10 cellular contexts compared by ENCODE assay signal in the genomic region with DNA sequence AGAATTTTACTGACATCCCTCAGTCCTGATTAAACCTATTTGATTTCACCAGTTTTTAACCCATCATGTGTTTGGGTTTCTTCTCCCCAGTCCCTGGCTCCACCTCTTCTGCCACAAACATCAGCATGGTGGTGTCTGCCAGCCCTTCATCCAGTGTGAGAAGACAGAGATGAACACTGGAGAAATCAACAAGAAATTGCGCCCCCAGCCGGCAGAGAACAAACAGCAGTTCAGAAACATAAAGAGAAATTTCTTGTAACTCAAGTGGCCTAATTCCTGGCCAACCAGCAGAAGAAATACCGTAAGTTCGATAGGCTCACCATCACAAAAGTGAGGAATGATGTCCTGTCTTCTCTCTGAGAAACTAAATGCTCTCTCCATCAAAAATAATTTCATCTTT. TPM values are rescaled to one million over a fixed set of nuclear protein-coding genes. Genes with fewer than 3 reads are reported as not detected.
DNase-seq lines count a peak whose midpoint lies in the region; ATAC-seq and TF ChIP-seq lines count a peak whose summit lies in the region.
"Had no signal": no experiment of that assay in that cellular context is flagged by ENCODE, and none has a peak within 500 bp of the region (broad histone marks: within the 10 kb centered on the region; RNA-seq: fewer than 3 reads in every experiment).

No MANE protein-coding gene starts in this region.

- peak; percentile 45 for DNase-seq in stimulated activated naive CD8-positive, alpha-beta T cell treated with anti-CD3 and anti-CD28 coated beads, Interleukin-15, Interleukin-2, amounts not matched to agents 100 U/mL and 50 U/mL, for 24 hours
- DNase-seq in stimulated activated naive CD8-positive, alpha-beta T cell treated with anti-CD3 and anti-CD28 coated beads, Interleukin-15, amount 100 ng/mL, for 72 hours: no peak
- DNase-seq in OCI-LY7 (ENCODE audit: low spot score): no peak
- DNase-seq in epithelial cell of proximal tubule (ENCODE audit: low read depth): no peak
- no peak for DNase-seq in upper lobe of right lung
- no peak for DNase-seq in natural killer cell
- no peak for DNase-seq in cardiac septum (ENCODE audit: low spot score)
- DNase-seq in Right ventricle myocardium superior: no peak
- DNase-seq: spleen had no signal

- H3K9me3 Mint-ChIP-seq in stimulated activated naive CD8-positive, alpha-beta T cell treated with anti-CD3 and anti-CD28 coated beads, Interleukin-15, amount 100 ng/mL, for 72 hours: no peaks in the 10 kb centered on the region
- no peaks in the 10 kb centered on the region for H3K9me3 Mint-ChIP-seq in natural killer cell

- no peak overlapping the region for H3K4me2 ChIP-seq in OCI-LY7 (ENCODE audit: low read length)

- no peak overlapping the region for H3K4me3 Mint-ChIP-seq in stimulated activated naive CD8-positive, alpha-beta T cell treated with anti-CD3 and anti-CD28 coated beads, Interleukin-15, amount 100 ng/mL, for 72 hours
- no peak overlapping the region for H3K4me3 Mint-ChIP-seq in natural killer cell

- CTCF ChIA-PET in OCI-LY7 (lab: Charles Lee; ENCODE audit: unreplicated experiment): no interaction called here

- H3K4me1 Mint-ChIP-seq in stimulated activated naive CD8-positive, alpha-beta T cell treated with anti-CD3 and anti-CD28 coated beads, Interleukin-15, amount 100 ng/mL, for 72 hours: no peaks in the 10 kb centered on the region
- peaks cover 0 to 4% of the 10 kb centered on the region in 2 donors for H3K4me1 Mint-ChIP-seq in natural killer cell

- H3K36me3 ChIP-seq in OCI-LY7 (ENCODE audit: insufficient read depth, low read length): no peaks in the 10 kb centered on the region
- no peaks in the 10 kb centered on the region for H3K36me3 ChIP-seq in upper lobe of right lung
- H3K36me3 ChIP-seq: spleen, suprapubic skin had no signal

- H3K4me3 ChIP-seq in OCI-LY7 (ENCODE audit: low read depth, low read length, poor library complexity, severe bottlenecking) (no peak overlapping the region), epithelial cell of proximal tubule (ENCODE audit: low read depth, low read length) (no peak overlapping the region), upper lobe of right lung (no peak overlapping the region)
- H3K4me3 ChIP-seq: spleen, suprapubic skin had no signal

- H3K27ac ChIP-seq in OCI-LY7 (ENCODE audit: low read depth, low read length, poor library complexity, severe bottlenecking): no peak overlapping the region
- H3K27ac ChIP-seq in upper lobe of right lung: no peak overlapping the region
- H3K27ac ChIP-seq: spleen, suprapubic skin had no signal

- no peak overlapping the region for H3K27ac Mint-ChIP-seq in stimulated activated naive CD8-positive, alpha-beta T cell treated with anti-CD3 and anti-CD28 coated beads, Interleukin-15, amount 100 ng/mL, for 72 hours
- H3K27ac Mint-ChIP-seq in natural killer cell: no peak overlapping the region

- BruUV-seq in OCI-LY7 (replicated peaks; lab: Mats Ljungman, UMichigan): no TSS peak

- H4K20me1 ChIP-seq in OCI-LY7 (ENCODE audit: insufficient read depth, low read length): no peaks in the 10 kb centered on the region

- H3K4me1 ChIP-seq in OCI-LY7 (ENCODE audit: insufficient read depth, low read length, poor library complexity, severe bottlenecking): no peaks in the 10 kb centered on the region
- H3K4me1 ChIP-seq in upper lobe of right lung: no peaks in the 10 kb centered on the region
- H3K4me1 ChIP-seq: spleen had no signal

- no peaks in the 10 kb centered on the region for H3K27me3 ChIP-seq in upper lobe of right lung
- H3K27me3 ChIP-seq: suprapubic skin had no signal

- POLR2A ChIA-PET in OCI-LY7 (lab: Charles Lee): no interaction called here

- H3K79me2 ChIP-seq in OCI-LY7 (ENCODE audit: insufficient read depth, low read depth, low read length): no peaks in the 10 kb centered on the region

- intact Hi-C loops in OCI-LY7 (cut with micrococcal nuclease; ENCODE audit: unreplicated experiment) (no loop called here), upper lobe of right lung (cut with DNase I) (no loop called here), natural killer cell (cut with micrococcal nuclease) (no loop called here), cardiac septum (cut with DNase I) (no loop called here), Right ventricle myocardium superior (cut with DNase I) (no loop called here)

- no peaks in the 10 kb centered on the region for H3K9me2 ChIP-seq in OCI-LY7 (ENCODE audit: insufficient read depth, low read length)

- H3K9me3 ChIP-seq in OCI-LY7 (ENCODE audit: low read length) (no peaks in the 10 kb centered on the region), upper lobe of right lung (no peaks in the 10 kb centered on the region)
- H3K9me3 ChIP-seq: spleen, suprapubic skin had no signal

- ATAC-seq in stimulated activated naive CD8-positive, alpha-beta T cell treated with anti-CD3 and anti-CD28 coated beads, Interleukin-15, Interleukin-2, amounts not matched to agents 100 U/mL and 50 U/mL, for 24 hours: no peak
- ATAC-seq in stimulated activated naive CD8-positive, alpha-beta T cell treated with anti-CD3 and anti-CD28 coated beads, Interleukin-15, amount 100 ng/mL, for 72 hours: no peak
- ATAC-seq in upper lobe of right lung (no peak), natural killer cell (no peak), Right ventricle myocardium superior (ENCODE audit: poor library complexity) (no peak)

- H3K36me3 Mint-ChIP-seq in natural killer cell: no peaks in the 10 kb centered on the region

- no peak overlapping the region for H2AFZ ChIP-seq in OCI-LY7 (ENCODE audit: low read length)

- TF ChIP-seq CTCF in OCI-LY7 (conservative IDR thresholded peaks at IDR 0.05; ENCODE audit: low read length): peak; percentile 67
- TF ChIP-seq CTCF in epithelial cell of proximal tubule (conservative IDR thresholded peaks at IDR 0.05; ENCODE audit: low read depth, low read length): peak; percentile 60
- TF ChIP-seq CTCF in upper lobe of right lung (IDR thresholded peaks at IDR 0.05): peak; percentile 20
- TF ChIP-seq CTCF in natural killer cell (IDR thresholded peaks at IDR 0.05): no peak

- H3K27me3 Mint-ChIP-seq in stimulated activated naive CD8-positive, alpha-beta T cell treated with anti-CD3 and anti-CD28 coated beads, Interleukin-15, amount 100 ng/mL, for 72 hours: peaks cover 23% of the 10 kb centered on the region
- H3K27me3 Mint-ChIP-seq in natural killer cell (ENCODE audit: low read depth in 2 of 2): peaks cover 7 to 13% of the 10 kb centered on the region in 2 donors

RNA-seq across cellular contexts. Expression of a gene that starts 18.3 kb away (rescaled TPM):
- not detected in 2 replicates for total RNA-seq in OCI-LY7 (2014; rRNA removed; shearing (Covaris generic))
- 24.3 and 27.1 TPM in 2 replicates for total RNA-seq in OCI-LY7 (2022)
- 575 and 947 TPM in 2 replicates for total RNA-seq in epithelial cell of proximal tubule
- 522 TPM for total RNA-seq in upper lobe of right lung
- 100 to 1,000 TPM in 1 of 3 donors, 10 to 100 TPM in 2; 70.5 to 114 (median 88.9) TPM for total RNA-seq in natural killer cell
- total RNA-seq in cardiac septum: 90.8 TPM
- 64.5 TPM for total RNA-seq in Right ventricle myocardium superior

RNA-seq across cellular contexts. Expression of a gene that starts 24.9 kb away (rescaled TPM):
- not detected in 2 replicates for total RNA-seq in OCI-LY7 (2014; rRNA removed; shearing (Covaris generic))
- total RNA-seq in OCI-LY7 (2022) (2.6 and 4.1 TPM in 2 replicates), epithelial cell of proximal tubule (216 and 394 TPM in 2 replicates), upper lobe of right lung (643 TPM), natural killer cell (100 to 1,000 TPM; 142 to 200 (median 183) TPM), cardiac septum (131 TPM), Right ventricle myocardium superior (230 TPM)

Comparison
In these comparisons a context has a peak if more than half of its experiments do, and no peak if none do; other contexts are left out.
1. RNA of a gene that starts 24.9 kb away (total RNA-seq): 643 TPM in upper lobe of right lung (single experiment), 216 to 394 TPM in epithelial cell of proximal tubule, 230 TPM in Right ventricle myocardium superior (single experiment), 142 to 200 TPM in natural killer cell and 131 TPM in cardiac septum (single experiment); 2.6 to 4.1 TPM in OCI-LY7; every median in the first group is over 10 times any median in the second.